Comparison of ENCODE assay signal across 13 cellular contexts in the genomic region with DNA sequence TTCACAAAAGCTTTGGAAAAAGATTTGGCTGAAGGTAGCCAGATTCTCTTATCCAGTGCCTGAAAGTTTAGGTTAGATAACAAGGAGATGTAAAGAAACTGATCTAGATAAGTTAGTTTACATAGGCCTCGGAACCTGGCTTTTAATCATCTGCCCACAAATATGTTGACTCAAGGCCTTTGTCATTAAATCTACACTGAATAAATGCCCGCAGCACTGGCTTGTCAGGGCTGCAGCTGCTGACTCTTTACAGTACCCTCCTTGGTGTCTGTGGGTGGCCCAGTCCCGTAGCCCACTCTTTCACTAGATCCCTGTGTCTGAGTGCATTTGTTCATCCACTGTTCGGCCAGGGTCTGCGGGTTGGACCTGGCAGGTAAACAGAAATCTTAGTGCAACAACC. TPM values are rescaled to one million over a fixed set of nuclear protein-coding genes. Genes with fewer than 3 reads are reported as not detected.
DNase-seq lines count a peak whose midpoint lies in the region; ATAC-seq, FAIRE-seq and TF ChIP-seq lines count a peak whose summit lies in the region.
"Had no signal": no experiment of that assay in that cellular context is flagged by ENCODE, and none has a peak within 500 bp of the region (broad histone marks: within the 10 kb centered on the region; RNA-seq: fewer than 3 reads in every experiment).

No MANE protein-coding gene starts in this region.

- H3K4me3 ChIP-seq in RWPE2 (ENCODE audit: severe bottlenecking) (no peak overlapping the region), epithelial cell of esophagus (ENCODE audit: low read length) (no peak overlapping the region)
- no peak overlapping the region for H3K4me3 ChIP-seq in CD8-positive, alpha-beta T cell (ENCODE audit: low read depth, low read length)
- H3K4me3 ChIP-seq: BLaER1, GM23338 had no signal

- peaks cover 50% of the 10 kb centered on the region for H3K36me3 Mint-ChIP-seq in CD8-positive, alpha-beta T cell

- peaks cover 10% of the 10 kb centered on the region for H3K9me3 Mint-ChIP-seq in CD8-positive, alpha-beta T cell

- FAIRE-seq in urothelium cell line (lab: Jason Lieb, UNC), result no peak
- FAIRE-seq: A204.1, GM12891, HTR-8/SVneo had no signal

- no peak overlapping the region for H3K27ac Mint-ChIP-seq in CD8-positive, alpha-beta T cell
- H3K27ac Mint-ChIP-seq: GM23338 had no signal

- peaks cover 28% of the 10 kb centered on the region for H3K4me1 Mint-ChIP-seq in CD8-positive, alpha-beta T cell (ENCODE audit: low read depth)
- H3K4me1 Mint-ChIP-seq: GM23338 had no signal

- H3K4me1 ChIP-seq in RWPE2 (ENCODE audit: insufficient read depth, poor library complexity, severe bottlenecking), result no peaks in the 10 kb centered on the region
- H3K4me1 ChIP-seq in CD8-positive, alpha-beta T cell (ENCODE audit: insufficient read depth, low read length), result peaks cover 9% of the 10 kb centered on the region
- H3K4me1 ChIP-seq: BLaER1 had no signal

- intact Hi-C loops in CD8-positive, alpha-beta T cell (cut with DNase I, micrococcal nuclease), result no loop called here

- TF ChIP-seq CTCF in RWPE2 (IDR thresholded peaks at IDR 0.05; ENCODE audit: poor library complexity, severe bottlenecking) (no peak), epithelial cell of esophagus (IDR thresholded peaks at IDR 0.05; ENCODE audit: insufficient read depth, low read depth, low read length, missing control alignments) (no peak)
- no peak for TF ChIP-seq CTCF in CD8-positive, alpha-beta T cell (IDR thresholded peaks at IDR 0.05)

- DNase-seq in ELR (ENCODE audit: low read depth) (peak; percentile 23), HT1080 (ENCODE audit: low read depth) (peak; percentile 34), RWPE2 (ENCODE audit: low spot score) (no peak), epithelial cell of esophagus (ENCODE audit: low read depth) (peak; percentile 5), urothelium cell line (ENCODE audit: low spot score) (no peak)
- DNase-seq in CD8-positive, alpha-beta T cell, result no peak
- DNase-seq: H7 had no signal

- ATAC-seq in RWPE2 (ENCODE audit: low read depth) (peak; percentile 46; the same call in 1 of the 3 replicates), HG03108 (IDR thresholded peaks at IDR 0.05; ENCODE audit: unreplicated experiment) (no peak)
- no peak for ATAC-seq in CD8-positive, alpha-beta T cell
- ATAC-seq: GM23338 had no signal

- H3K4me3 Mint-ChIP-seq in CD8-positive, alpha-beta T cell, result no peak overlapping the region
- H3K4me3 Mint-ChIP-seq: GM23338 had no signal

- no peaks in the 10 kb centered on the region for H3K27me3 Mint-ChIP-seq in CD8-positive, alpha-beta T cell (ENCODE audit: low read depth)

- POLR2A ChIA-PET in CD8-positive, alpha-beta T cell (lab: Charles Lee), result interaction anchor here (0.6 kb wide), 1 partner anchor 174 kb away, joined by 6 read pairs; no protein-coding TSS in a partner anchor

- no peak overlapping the region for H3K27ac ChIP-seq in RWPE2 (ENCODE audit: poor library complexity, severe bottlenecking)
- no peak overlapping the region for H3K27ac ChIP-seq in CD8-positive, alpha-beta T cell (ENCODE audit: low read depth, low read length)
- H3K27ac ChIP-seq: BLaER1 had no signal

- no peaks in the 10 kb centered on the region for H3K27me3 ChIP-seq in RWPE2 (ENCODE audit: insufficient read depth, poor library complexity, severe bottlenecking)
- H3K27me3 ChIP-seq in CD8-positive, alpha-beta T cell (ENCODE audit: insufficient read depth, low read length), result no peaks in the 10 kb centered on the region
- H3K27me3 ChIP-seq: BLaER1 had no signal

- H3K9me3 ChIP-seq in RWPE2 (ENCODE audit: severe bottlenecking), result no peaks in the 10 kb centered on the region
- peaks cover 5% of the 10 kb centered on the region for H3K9me3 ChIP-seq in CD8-positive, alpha-beta T cell (ENCODE audit: low read length)

- no peaks in the 10 kb centered on the region for H3K36me3 ChIP-seq in RWPE2 (ENCODE audit: low read depth)
- H3K36me3 ChIP-seq in CD8-positive, alpha-beta T cell (ENCODE audit: insufficient read depth, low read length), result no peaks in the 10 kb centered on the region

- CTCF ChIA-PET in CD8-positive, alpha-beta T cell (lab: Charles Lee), result no interaction called here

RNA-seq across cellular contexts. Expression of a gene that starts 58.0 kb away (rescaled TPM):
- total RNA-seq in HT1080 (2014; rRNA removed; shearing (Covaris generic)), result 4.7 and 6.2 TPM in 2 replicates
- polyA plus RNA-seq in HT1080 (2015; cell fraction: cytosol; rRNA removed), result 10.0 and 12.7 TPM in 2 replicates
- polyA plus RNA-seq in HT1080 (2015; cell fraction: nucleus; rRNA removed), result 8.7 and 11.7 TPM in 2 replicates
- total RNA-seq in CD8-positive, alpha-beta T cell, result 10 to 100 TPM in 1 of 2 experiments, 1 to 10 TPM in 1; 9.4 to 11.2 TPM

RNA-seq across cellular contexts. Expression of a gene that starts 58.3 kb away (rescaled TPM):
- 109 and 120 TPM in 2 replicates for total RNA-seq in HT1080 (2014; rRNA removed; shearing (Covaris generic))
- polyA plus RNA-seq in HT1080 (2015; cell fraction: cytosol; rRNA removed), result 181 and 197 TPM in 2 replicates
- polyA plus RNA-seq in HT1080 (2015; cell fraction: nucleus; rRNA removed), result 173 and 176 TPM in 2 replicates
- total RNA-seq in CD8-positive, alpha-beta T cell, result 100 to 1,000 TPM; 102 to 111 TPM

Comparison
In these comparisons a context has a peak if more than half of its experiments do, and no peak if none do; other contexts are left out.
1. DNase-seq: peak in ELR (single experiment), HT1080 (single experiment) and epithelial cell of esophagus (single experiment); none in RWPE2 (single experiment), CD8-positive, alpha-beta T cell (0 of 7) and urothelium cell line (single experiment).